1 cellular context compared by ENCODE assay signal in the genomic region with DNA sequence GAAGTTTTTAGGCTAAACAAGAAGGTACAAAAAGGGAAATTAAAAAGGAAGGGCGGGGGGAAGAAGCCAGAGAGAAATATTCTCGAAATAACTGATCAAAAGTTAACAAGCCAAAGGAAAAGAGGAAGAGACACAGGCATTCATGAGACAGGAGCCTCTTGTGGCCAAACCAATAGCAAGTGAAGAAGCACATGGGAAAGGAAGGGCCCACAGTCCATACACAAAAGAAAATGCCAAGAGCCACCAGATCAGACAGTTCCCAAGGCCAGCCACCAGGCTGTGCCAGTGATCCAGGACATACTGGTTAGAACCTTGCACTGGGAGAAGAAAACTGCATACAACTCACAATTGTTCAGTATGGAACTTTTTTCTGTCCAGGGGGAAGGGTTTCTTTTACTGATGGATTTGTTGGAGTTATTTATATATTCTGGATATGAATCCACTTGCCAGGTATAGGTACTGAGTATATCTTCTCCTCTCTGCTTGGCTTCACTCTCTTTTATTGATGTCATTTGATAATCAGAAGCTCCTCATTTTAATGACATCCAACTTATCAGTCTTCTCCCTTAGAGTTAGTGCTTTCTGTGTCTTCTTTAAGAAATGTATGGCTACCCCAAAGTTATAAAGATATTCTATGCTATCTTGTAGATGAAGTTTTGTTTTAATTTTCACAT.
TF ChIP-seq lines count a peak whose summit lies in the region.

No MANE protein-coding gene starts in this region.

TF ChIP-seq in HEK293, 187 proteins besides CTCF, POLR2A, EP300 and RAD21 (continued from another document):
- TF ChIP-seq ZNF426 (tag by site-specific recombination; IDR thresholded peaks at IDR 0.05): no peak
- no peak for TF ChIP-seq ZNF76 (tag by site-specific recombination; IDR thresholded peaks at IDR 0.05; ENCODE audit: borderline replicate concordance, low read depth)
- TF ChIP-seq ZNF830 (tag by site-specific recombination; IDR thresholded peaks at IDR 0.05; ENCODE audit: low read depth): no peak
- TF ChIP-seq ZSCAN18 (tag by site-specific recombination; IDR thresholded peaks at IDR 0.05): no peak
- TF ChIP-seq ZNF747 (tag by site-specific recombination; IDR thresholded peaks at IDR 0.05): no peak
- no peak for TF ChIP-seq ZNF561 (tag by site-specific recombination; IDR thresholded peaks at IDR 0.05; ENCODE audit: borderline replicate concordance)
- TF ChIP-seq, protein P1, sequence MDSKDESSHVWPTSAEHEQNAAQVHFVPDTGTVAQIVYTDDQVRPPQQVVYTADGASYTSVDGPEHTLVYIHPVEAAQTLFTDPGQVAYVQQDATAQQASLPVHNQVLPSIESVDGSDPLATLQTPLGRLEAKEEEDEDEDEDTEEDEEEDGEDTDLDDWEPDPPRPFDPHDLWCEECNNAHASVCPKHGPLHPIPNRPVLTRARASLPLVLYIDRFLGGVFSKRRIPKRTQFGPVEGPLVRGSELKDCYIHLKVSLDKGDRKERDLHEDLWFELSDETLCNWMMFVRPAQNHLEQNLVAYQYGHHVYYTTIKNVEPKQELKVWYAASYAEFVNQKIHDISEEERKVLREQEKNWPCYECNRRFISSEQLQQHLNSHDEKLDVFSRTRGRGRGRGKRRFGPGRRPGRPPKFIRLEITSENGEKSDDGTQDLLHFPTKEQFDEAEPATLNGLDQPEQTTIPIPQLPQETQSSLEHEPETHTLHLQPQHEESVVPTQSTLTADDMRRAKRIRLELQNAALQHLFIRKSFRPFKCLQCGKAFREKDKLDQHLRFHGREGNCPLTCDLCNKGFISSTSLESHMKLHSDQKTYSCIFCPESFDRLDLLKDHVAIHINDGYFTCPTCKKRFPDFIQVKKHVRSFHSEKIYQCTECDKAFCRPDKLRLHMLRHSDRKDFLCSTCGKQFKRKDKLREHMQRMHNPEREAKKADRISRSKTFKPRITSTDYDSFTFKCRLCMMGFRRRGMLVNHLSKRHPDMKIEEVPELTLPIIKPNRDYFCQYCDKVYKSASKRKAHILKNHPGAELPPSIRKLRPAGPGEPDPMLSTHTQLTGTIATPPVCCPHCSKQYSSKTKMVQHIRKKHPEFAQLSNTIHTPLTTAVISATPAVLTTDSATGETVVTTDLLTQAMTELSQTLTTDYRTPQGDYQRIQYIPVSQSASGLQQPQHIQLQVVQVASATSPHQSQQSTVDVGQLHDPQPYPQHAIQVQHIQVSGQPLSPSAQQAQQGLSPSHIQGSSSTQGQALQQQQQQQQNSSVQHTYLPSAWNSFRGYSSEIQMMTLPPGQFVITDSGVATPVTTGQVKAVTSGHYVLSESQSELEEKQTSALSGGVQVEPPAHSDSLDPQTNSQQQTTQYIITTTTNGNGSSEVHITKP (tag by site-specific recombination; IDR thresholded peaks at IDR 0.05): peak; percentile 25; the same call in 1 of the 2 replicates
- TF ChIP-seq RBAK (tag by site-specific recombination; IDR thresholded peaks at IDR 0.05): no peak
